In genomic region chr20:63176448-63177133, GRCh38 we compare ENCODE assay signal across 1 cellular context.
TF ChIP-seq lines count a peak whose summit lies in the region.

No MANE protein-coding gene starts in this region.

TF ChIP-seq in neural cell, 6 proteins besides CTCF, POLR2A, EP300 and RAD21 (continued from another document):
- TF ChIP-seq MXI1 (conservative IDR thresholded peaks at IDR 0.05; ENCODE audit: poor library complexity, severe bottlenecking) = no peak
- no peak for TF ChIP-seq SMC3 (conservative IDR thresholded peaks at IDR 0.05; ENCODE audit: poor library complexity)
- TF ChIP-seq TAF1 (IDR thresholded peaks at IDR 0.05; ENCODE audit: low read depth) = no peak
- TF ChIP-seq EZH2 (IDR thresholded peaks at IDR 0.05; ENCODE audit: borderline replicate concordance, insufficient read depth, low read length, poor library complexity, severe bottlenecking) = no peak
